In genomic region chr3:152302521-152303021, GRCh38 we compare ENCODE assay signal across 8 cellular contexts. TPM values are rescaled to one million over a fixed set of nuclear protein-coding genes. Genes with fewer than 3 reads are reported as not detected.
DNase-seq lines count a peak whose midpoint lies in the region; ATAC-seq and TF ChIP-seq lines count a peak whose summit lies in the region.

No MANE protein-coding gene starts in this region.

- H3K4me3 Mint-ChIP-seq in T-cell: peak overlapping the region; percentile 1 to 58 (median 48)
- peak overlapping the region; percentile 70 for H3K4me3 Mint-ChIP-seq in stimulated activated effector memory CD8-positive, alpha-beta T cell treated with anti-CD3 and anti-CD28 coated beads, Interleukin-12 subunit alpha, Interleukin-12 subunit beta, amount 100 ng/mL, for 72 hours

- peaks cover 44% of the 10 kb centered on the region for H3K36me3 Mint-ChIP-seq in T-cell
- H3K36me3 Mint-ChIP-seq in stimulated activated effector memory CD8-positive, alpha-beta T cell treated with anti-CD3 and anti-CD28 coated beads, Interleukin-12 subunit alpha, Interleukin-12 subunit beta, amount 100 ng/mL, for 72 hours: peaks cover 82% of the 10 kb centered on the region

- H3K9me3 Mint-ChIP-seq in T-cell: no peaks in the 10 kb centered on the region
- no peaks in the 10 kb centered on the region for H3K9me3 Mint-ChIP-seq in stimulated activated effector memory CD8-positive, alpha-beta T cell treated with anti-CD3 and anti-CD28 coated beads, Interleukin-12 subunit alpha, Interleukin-12 subunit beta, amount 100 ng/mL, for 72 hours

- peaks cover 91 to 95% (median 93%) of the 10 kb centered on the region in 3 donors for H3K4me1 Mint-ChIP-seq in T-cell
- peaks cover 57% of the 10 kb centered on the region for H3K4me1 Mint-ChIP-seq in stimulated activated effector memory CD8-positive, alpha-beta T cell treated with anti-CD3 and anti-CD28 coated beads, Interleukin-12 subunit alpha, Interleukin-12 subunit beta, amount 100 ng/mL, for 72 hours

- H3K27ac Mint-ChIP-seq in T-cell: peak overlapping the region; percentile 49 to 65
- peak overlapping the region; percentile 90 for H3K27ac Mint-ChIP-seq in stimulated activated effector memory CD8-positive, alpha-beta T cell treated with anti-CD3 and anti-CD28 coated beads, Interleukin-12 subunit alpha, Interleukin-12 subunit beta, amount 100 ng/mL, for 72 hours

- peak; percentile 75 for DNase-seq in AG09319 (ENCODE audit: extremely low read depth, low read depth)
- no peak for DNase-seq in T-cell
- DNase-seq in Right ventricle myocardium superior: peak; percentile 65
- DNase-seq in stimulated activated effector memory CD8-positive, alpha-beta T cell treated with anti-CD3 and anti-CD28 coated beads, Interleukin-12 subunit alpha, Interleukin-12 subunit beta, amount 100 ng/mL, for 72 hours (ENCODE audit: low spot score in 2 of 2): no peak
- no peak for DNase-seq in GM19238 (ENCODE audit: insufficient read length, low spot score)
- DNase-seq in T1000 (lab: John Stamatoyannopoulos, UW): no peak

- ATAC-seq in GM19328 (IDR thresholded peaks at IDR 0.05; ENCODE audit: unreplicated experiment) (peak; percentile 65), HG03159 (IDR thresholded peaks at IDR 0.05; ENCODE audit: unreplicated experiment) (peak; percentile 72), T-cell (replicated peaks in 1 of 4) (peak; percentile 15 to 52 (median 38)), Right ventricle myocardium superior (ENCODE audit: poor library complexity) (peak; percentile 68)
- ATAC-seq in stimulated activated effector memory CD8-positive, alpha-beta T cell treated with anti-CD3 and anti-CD28 coated beads, Interleukin-12 subunit alpha, Interleukin-12 subunit beta, amount 100 ng/mL, for 72 hours: peak; percentile 41

- no peak for TF ChIP-seq CTCF in AG09319 (IDR thresholded peaks at IDR 0.05; ENCODE audit: low read depth, low read length)

- CTCF ChIA-PET in T-cell (lab: Charles Lee): interaction anchor here (0.6 to 1.4 kb wide), 6 partner anchors 8 to 137 kb away, joined by 3 to 5 read pairs (median 4); partner anchors contain the start of gene MBNL1 (in 1 of the 2)

- POLR2A ChIA-PET in T-cell (lab: Charles Lee): interaction anchor here (0.5 to 1.2 kb wide), 12 partner anchors 9 to 157 kb away, joined by 3 to 7 read pairs (median 4); no protein-coding TSS in a partner anchor

- intact Hi-C loops in Right ventricle myocardium superior (cut with DNase I): no loop called here

- no peaks in the 10 kb centered on the region for H3K27me3 Mint-ChIP-seq in T-cell

RNA-seq across cellular contexts. Expression of gene MBNL1, which starts 33.8 kb away (rescaled TPM):
- total RNA-seq in T-cell (100 to 1,000 TPM; 408 to 705 (median 423) TPM), Right ventricle myocardium superior (182 TPM)

Comparison
In these comparisons a context has a peak if more than half of its experiments do, and no peak if none do; other contexts are left out.
1. DNase-seq: peak in AG09319 (single experiment) and Right ventricle myocardium superior (single experiment); none in T-cell (0 of 34), stimulated activated effector memory CD8-positive, alpha-beta T cell treated with anti-CD3 and anti-CD28 coated beads, Interleukin-12 subunit alpha, Interleukin-12 subunit beta, amount 100 ng/mL, for 72 hours (0 of 2), GM19238 (single experiment) and T1000 (single experiment).
2. Peak in every context shown above with its lines, with median percentiles within 50 percentile points of each other: ATAC-seq.